35 cellular contexts compared by ENCODE assay signal in the genomic region with DNA sequence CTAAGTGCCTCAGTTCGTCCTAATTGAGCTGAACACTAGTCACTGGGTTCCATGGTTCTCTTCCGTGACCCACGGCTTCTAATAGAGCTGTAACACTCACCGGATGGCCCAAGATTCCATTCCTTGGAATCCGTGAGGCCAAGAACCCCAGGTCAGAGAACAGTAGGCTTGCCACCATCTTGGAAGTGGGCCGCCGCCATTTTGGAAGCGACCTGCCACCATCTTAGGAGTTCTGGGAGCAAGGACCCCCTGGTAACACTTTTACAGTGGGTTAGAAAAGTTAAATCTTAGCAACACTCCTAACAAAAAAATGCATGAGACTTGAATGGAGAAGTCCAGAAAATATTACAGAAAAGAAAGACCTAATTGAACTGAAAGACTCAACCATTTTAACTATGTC.
"Had no signal": no experiment of that assay in that cellular context is flagged by ENCODE, and none has a peak within 500 bp of the region (broad histone marks: within the 10 kb centered on the region; RNA-seq: fewer than 3 reads in every experiment).

No MANE protein-coding gene starts in this region.

- H3K27me3 ChIP-seq: MG63 had no signal

- H3K9me3 ChIP-seq: MG63 had no signal

- H3K36me3 ChIP-seq: MG63 had no signal

- DNase-seq: Karpas-422, Kasumi-1, MG63, MM.1S, MV-4-11, NCI-H1048, NCI-H1092, NCI-H1092 treated with DMSO at 0.1 percent for 48 hours, NCI-H1105, NCI-H1105 treated with DMSO at 0.1 percent for 48 hours, NCI-H1417, NCI-H1417 treated with DMSO at 0.1 percent for 48 hours, NCI-H1436, NCI-H1436 treated with DMSO at 0.1 percent for 48 hours, NCI-H146, NCI-H1694, NCI-H1694 treated with DMSO at 0.1 percent for 48 hours, NCI-H187, NCI-H187 treated with DMSO at 0.1 percent for 48 hours, NCI-H1930, NCI-H2029, NCI-H2029 treated with DMSO at 0.1 percent for 48 hours, NCI-H2081, NCI-H2081 treated with DMSO at 0.1 percent for 48 hours, NCI-H2107, NCI-H2171, NCI-H2171 treated with DMSO at 0.1 percent for 48 hours, NCI-H2227 treated with DMSO at 0.1 percent for 48 hours, NCI-H226, NCI-H345, NCI-H446, NCI-H446 treated with DMSO at 0.1 percent for 48 hours, NCI-H510A, NCI-H510A treated with DMSO at 0.1 percent for 48 hours, NCI-H524 had no signal

- H3K4me3 ChIP-seq: MG63 had no signal
